In genomic region chr12:116264525-116265070, GRCh38 we compare ENCODE assay signal across 22 cellular contexts. TPM values are rescaled to one million over a fixed set of nuclear protein-coding genes. Genes with fewer than 3 reads are reported as not detected.
A peak's percentile ranks its signal among the peaks of the same experiment; 100 is the strongest.
DNase-seq lines count a peak whose midpoint lies in the region; ATAC-seq and TF ChIP-seq lines count a peak whose summit lies in the region.
"Had no signal": no experiment of that assay in that cellular context is flagged by ENCODE, and none has a peak within 500 bp of the region (broad histone marks: within the 10 kb centered on the region; RNA-seq: fewer than 3 reads in every experiment).

No MANE protein-coding gene starts in this region.

- no peaks in the 10 kb centered on the region for H3F3A ChIP-seq in Loucy (ENCODE audit: low read depth)

- WGBS in trophoblast cell (ENCODE audit: extremely low coverage, insufficient coverage, insufficient read length): no CpG with 5 or more reads among the region's 2 CpGs

- H3K4me2 ChIP-seq in Loucy (ENCODE audit: low read depth, low read length, poor library complexity, severe bottlenecking) (peak overlapping the region; percentile 1), trophoblast cell (ENCODE audit: low read length) (no peak overlapping the region)
- H3K4me2 ChIP-seq: KMS-11 had no signal

- no peaks in the 10 kb centered on the region for H3K27me3 Mint-ChIP-seq in activated CD4-positive, alpha-beta T cell treated with anti-CD3 and anti-CD28 coated beads for 36 hours
- H3K27me3 Mint-ChIP-seq in activated CD4-positive, alpha-beta T cell treated with anti-CD3 and anti-CD28 coated beads, Interleukin-2, amount 10 ng/mL, durations not matched to agents 7 days and 5 days: no peaks in the 10 kb centered on the region
- no peaks in the 10 kb centered on the region for H3K27me3 Mint-ChIP-seq in endothelial cell (ENCODE audit: unreplicated experiment)
- H3K27me3 Mint-ChIP-seq: type B pancreatic cell had no signal

- H4K91ac ChIP-seq in trophoblast cell (ENCODE audit: low read depth, low read length): no peak overlapping the region

- DNase-seq in activated CD4-positive, alpha-beta T cell treated with anti-CD3 and anti-CD28 coated beads for 36 hours: no peak
- no peak for DNase-seq in activated CD4-positive, alpha-beta T cell treated with anti-CD3 and anti-CD28 coated beads, Interleukin-2, amount 10 ng/mL, durations not matched to agents 7 days and 5 days
- DNase-seq in endothelial cell (ENCODE audit: low spot score) (no peak), trophoblast cell (no peak), globus pallidus (ENCODE audit: low spot score) (no peak), DMS 273 (lab: John Stamatoyannopoulos, UW; ENCODE audit: unreplicated experiment) (no peak)
- DNase-seq: 8988T; activated CD4-positive, alpha-beta T cell treated with anti-CD3 and anti-CD28 coated beads, Interleukin-2, amount 50 U/mL, for 1 hour; activated naive CD4-positive, alpha-beta T cell; C1 segment of cervical spinal cord; GF-D8; NCI-H1092; NCI-H2107; NCI-H510A treated with DMSO at 0.1 percent for 48 hours; stimulated activated CD4-positive, alpha-beta T cell treated with anti-CD3 and anti-CD28 coated beads, Interleukin-1b, Interleukin-23, amount 100 ng/mL, for 48 hours; stimulated activated naive CD4-positive, alpha-beta T cell treated with Interleukin-2 at 50 U/mL for 16 hours had no signal

- peak overlapping the region; percentile 71 for H3K23ac ChIP-seq in trophoblast cell (ENCODE audit: low read length)

- no peak overlapping the region for H3K18ac ChIP-seq in trophoblast cell (ENCODE audit: low read length)

- H3K36me3 ChIP-seq in Loucy (ENCODE audit: insufficient read depth, low read length) (no peaks in the 10 kb centered on the region), trophoblast cell (ENCODE audit: control insufficient read depth in 1 of 2, insufficient read depth in 2 of 2, low read length in 2 of 2) (no peaks in the 10 kb centered on the region)

- no peak overlapping the region for H4K12ac ChIP-seq in trophoblast cell (ENCODE audit: low read depth, low read length)

- no peak overlapping the region for H3K4me3 Mint-ChIP-seq in activated CD4-positive, alpha-beta T cell treated with anti-CD3 and anti-CD28 coated beads for 36 hours
- H3K4me3 Mint-ChIP-seq in activated CD4-positive, alpha-beta T cell treated with anti-CD3 and anti-CD28 coated beads, Interleukin-2, amount 10 ng/mL, durations not matched to agents 7 days and 5 days: no peak overlapping the region
- no peak overlapping the region for H3K4me3 Mint-ChIP-seq in endothelial cell (ENCODE audit: unreplicated experiment)
- H3K4me3 Mint-ChIP-seq: type B pancreatic cell had no signal

- no peak overlapping the region for H2AK5ac ChIP-seq in trophoblast cell (ENCODE audit: low read length)

- H3K79me2 ChIP-seq in Loucy (ENCODE audit: insufficient read depth, low read length): peaks cover 100% of the 10 kb centered on the region
- H3K79me2 ChIP-seq in trophoblast cell (ENCODE audit: control insufficient read depth, insufficient read depth, low read length, poor library complexity): peaks cover 19% of the 10 kb centered on the region

- no peak for TF ChIP-seq CTCF in Loucy (conservative IDR thresholded peaks at IDR 0.05; ENCODE audit: low read length)
- TF ChIP-seq CTCF in endothelial cell (IDR thresholded peaks at IDR 0.05; ENCODE audit: unreplicated experiment): no peak

- H3K27me3 ChIP-seq in Loucy (ENCODE audit: insufficient read depth, low read length, poor library complexity, severe bottlenecking) (no peaks in the 10 kb centered on the region), trophoblast cell (ENCODE audit: insufficient read depth, low read length) (no peaks in the 10 kb centered on the region)

- intact Hi-C loops in activated CD4-positive, alpha-beta T cell treated with anti-CD3 and anti-CD28 coated beads for 36 hours (cut with DNase I, micrococcal nuclease): no loop called here

- no peak overlapping the region for H2BK12ac ChIP-seq in trophoblast cell (ENCODE audit: low read length)

- POLR2A ChIA-PET in activated CD4-positive, alpha-beta T cell treated with anti-CD3 and anti-CD28 coated beads for 36 hours (lab: Charles Lee): no interaction called here
- POLR2A ChIA-PET in activated CD4-positive, alpha-beta T cell treated with anti-CD3 and anti-CD28 coated beads, Interleukin-2, amount 10 ng/mL, durations not matched to agents 7 days and 5 days (lab: Charles Lee): no interaction called here

- no peaks in the 10 kb centered on the region for H3K36me3 Mint-ChIP-seq in activated CD4-positive, alpha-beta T cell treated with anti-CD3 and anti-CD28 coated beads for 36 hours (ENCODE audit: low read depth)
- peaks cover 3% of the 10 kb centered on the region for H3K36me3 Mint-ChIP-seq in activated CD4-positive, alpha-beta T cell treated with anti-CD3 and anti-CD28 coated beads, Interleukin-2, amount 10 ng/mL, durations not matched to agents 7 days and 5 days (ENCODE audit: low read depth)
- H3K36me3 Mint-ChIP-seq in endothelial cell (ENCODE audit: low read depth, unreplicated experiment): no peaks in the 10 kb centered on the region
- H3K36me3 Mint-ChIP-seq: type B pancreatic cell had no signal

- H3K79me1 ChIP-seq in trophoblast cell (ENCODE audit: low read length): no peaks in the 10 kb centered on the region

- peak overlapping the region; percentile 52 for H3K27ac Mint-ChIP-seq in activated CD4-positive, alpha-beta T cell treated with anti-CD3 and anti-CD28 coated beads for 36 hours
- no peak overlapping the region for H3K27ac Mint-ChIP-seq in activated CD4-positive, alpha-beta T cell treated with anti-CD3 and anti-CD28 coated beads, Interleukin-2, amount 10 ng/mL, durations not matched to agents 7 days and 5 days
- H3K27ac Mint-ChIP-seq in endothelial cell (ENCODE audit: unreplicated experiment): peak overlapping the region; percentile 9
- H3K27ac Mint-ChIP-seq: type B pancreatic cell had no signal

- H3K9ac ChIP-seq in Loucy (ENCODE audit: low read depth, low read length, poor library complexity, severe bottlenecking): no peak overlapping the region
- H3K9ac ChIP-seq in trophoblast cell (ENCODE audit: low read length): no peak overlapping the region
- H3K9ac ChIP-seq: KMS-11 had no signal

- H3K4me1 Mint-ChIP-seq in activated CD4-positive, alpha-beta T cell treated with anti-CD3 and anti-CD28 coated beads for 36 hours: peaks cover 48% of the 10 kb centered on the region
- peaks cover 37% of the 10 kb centered on the region for H3K4me1 Mint-ChIP-seq in activated CD4-positive, alpha-beta T cell treated with anti-CD3 and anti-CD28 coated beads, Interleukin-2, amount 10 ng/mL, durations not matched to agents 7 days and 5 days
- peaks cover 17% of the 10 kb centered on the region for H3K4me1 Mint-ChIP-seq in endothelial cell (ENCODE audit: unreplicated experiment)

- ATAC-seq in activated CD4-positive, alpha-beta T cell treated with anti-CD3 and anti-CD28 coated beads for 36 hours: no peak
- no peak for ATAC-seq in HG03521 (IDR thresholded peaks at IDR 0.05; ENCODE audit: unreplicated experiment)

- no peaks in the 10 kb centered on the region for H3K9me2 ChIP-seq in Loucy (replicated peaks; ENCODE audit: low read depth, low read length)

- peaks cover 47% of the 10 kb centered on the region for H3K4me1 ChIP-seq in Loucy (ENCODE audit: insufficient read depth, low read length, poor library complexity, severe bottlenecking)
- H3K4me1 ChIP-seq in trophoblast cell (ENCODE audit: control insufficient read depth in 1 of 2, insufficient read depth in 2 of 2, low read length in 2 of 2): peaks cover 2 to 15% of the 10 kb centered on the region in 2 experiments

- H2AFZ ChIP-seq in Loucy (ENCODE audit: low read length) (no peak overlapping the region), trophoblast cell (ENCODE audit: insufficient read depth, low read length, poor library complexity) (no peak overlapping the region)

- H2BK120ac ChIP-seq in trophoblast cell (ENCODE audit: insufficient read depth, low read length, poor library complexity): no peak overlapping the region

- no peaks in the 10 kb centered on the region for H3K9me3 Mint-ChIP-seq in activated CD4-positive, alpha-beta T cell treated with anti-CD3 and anti-CD28 coated beads for 36 hours (ENCODE audit: low read depth)
- no peaks in the 10 kb centered on the region for H3K9me3 Mint-ChIP-seq in activated CD4-positive, alpha-beta T cell treated with anti-CD3 and anti-CD28 coated beads, Interleukin-2, amount 10 ng/mL, durations not matched to agents 7 days and 5 days
- H3K9me3 Mint-ChIP-seq in endothelial cell (ENCODE audit: unreplicated experiment): no peaks in the 10 kb centered on the region
- H3K9me3 Mint-ChIP-seq: type B pancreatic cell had no signal

- H3K4me3 ChIP-seq in Loucy (ENCODE audit: low read length, poor library complexity, severe bottlenecking) (no peak overlapping the region), trophoblast cell (ENCODE audit: low read depth, low read length) (no peak overlapping the region)
- H3K4me3 ChIP-seq: GM12878, lung had no signal

- peak overlapping the region; percentile 13 for H3K4ac ChIP-seq in trophoblast cell (ENCODE audit: low read depth, low read length)

- H2BK5ac ChIP-seq in trophoblast cell (ENCODE audit: low read depth, low read length, poor library complexity): no peak overlapping the region

- H3K9me3 ChIP-seq in Loucy (ENCODE audit: insufficient read depth, low read depth, low read length): no peaks in the 10 kb centered on the region
- no peaks in the 10 kb centered on the region for H3K9me3 ChIP-seq in trophoblast cell (ENCODE audit: insufficient read depth, low read depth, low read length)

- H4K8ac ChIP-seq in trophoblast cell (ENCODE audit: low read depth, low read length): no peak overlapping the region

- peaks cover 98% of the 10 kb centered on the region for H4K20me1 ChIP-seq in Loucy (ENCODE audit: insufficient read depth, low read length, poor library complexity, severe bottlenecking)

- CTCF ChIA-PET in activated CD4-positive, alpha-beta T cell treated with anti-CD3 and anti-CD28 coated beads for 36 hours (lab: Charles Lee): interaction anchor here (1.0 to 1.2 kb wide), 4 partner anchors 7 to 93 kb away, joined by 3 to 4 read pairs (median 3); no protein-coding TSS in a partner anchor
- CTCF ChIA-PET in activated CD4-positive, alpha-beta T cell treated with anti-CD3 and anti-CD28 coated beads, Interleukin-2, amount 10 ng/mL, durations not matched to agents 7 days and 5 days (lab: Charles Lee): no interaction called here

- H3K27ac ChIP-seq in trophoblast cell (ENCODE audit: low read depth, low read length): no peak overlapping the region
- H3K27ac ChIP-seq: KMS-11 had no signal

- no peak overlapping the region for H3K14ac ChIP-seq in trophoblast cell (ENCODE audit: low read length)

RNA-seq across cellular contexts. Expression of gene MED13L, which starts 12.9 kb away (rescaled TPM):
- 10 to 100 TPM; 38.5 to 41.9 TPM for total RNA-seq in activated CD4-positive, alpha-beta T cell treated with anti-CD3 and anti-CD28 coated beads for 36 hours
- 10 to 100 TPM; 97.1 to 99.7 TPM for total RNA-seq in activated CD4-positive, alpha-beta T cell treated with anti-CD3 and anti-CD28 coated beads, Interleukin-2, amount 10 ng/mL, durations not matched to agents 7 days and 5 days
- 97.0 TPM for total RNA-seq in endothelial cell (ENCODE audit: unreplicated experiment)
- 34.4 and 38.4 TPM in 2 replicates for polyA plus RNA-seq in trophoblast cell (2013)
